1 cellular context compared by ENCODE assay signal in the genomic region with DNA sequence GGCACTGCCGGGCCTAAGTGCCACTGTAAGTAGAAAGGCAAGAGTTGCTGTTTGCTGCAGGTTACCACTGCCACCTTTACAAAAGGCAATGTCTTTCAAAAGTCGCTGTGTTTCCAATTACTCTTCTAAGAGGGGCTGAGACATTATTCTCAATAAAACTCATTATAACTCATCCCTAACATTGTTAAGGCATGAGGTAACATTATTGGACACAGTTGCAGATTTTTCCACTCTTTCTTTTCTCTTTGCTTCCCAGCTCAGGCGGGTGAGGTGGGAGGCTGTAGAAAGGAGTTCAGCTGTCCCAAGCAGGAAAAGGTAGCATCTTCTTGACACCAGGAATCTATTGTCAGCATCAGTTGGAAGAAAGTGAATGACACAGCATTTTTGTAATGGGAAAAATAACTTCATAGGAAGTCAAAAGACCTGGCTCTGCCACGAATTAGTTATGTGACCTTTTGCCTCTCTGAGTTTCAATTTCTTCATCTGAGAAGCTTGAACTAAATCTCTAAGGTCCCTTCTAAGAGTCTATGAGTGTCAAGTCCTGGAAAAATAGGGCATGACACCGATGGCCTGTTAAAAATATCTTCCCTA.
TF ChIP-seq lines count a peak whose summit lies in the region.

No MANE protein-coding gene starts in this region.

TF ChIP-seq in SK-N-SH treated with all-trans-retinoic acid at 6 μM for 48 hours, 23 proteins besides CTCF, POLR2A, EP300 and RAD21 (continued from another document):
- TF ChIP-seq CSDC2 (CRISPR knock-in tag; IDR thresholded peaks at IDR 0.05) (no peak), ZNF70 (CRISPR knock-in tag; IDR thresholded peaks at IDR 0.05) (no peak), ESRRG (CRISPR knock-in tag; IDR thresholded peaks at IDR 0.05) (no peak), ARNTL (CRISPR knock-in tag; IDR thresholded peaks at IDR 0.05; ENCODE audit: borderline replicate concordance, low read depth) (no peak), ZNF565 (CRISPR knock-in tag; conservative IDR thresholded peaks at IDR 0.05; ENCODE audit: low read depth) (no peak), ZNF8 (CRISPR knock-in tag; IDR thresholded peaks at IDR 0.05) (no peak), BACH2 (CRISPR knock-in tag; IDR thresholded peaks at IDR 0.05; ENCODE audit: borderline replicate concordance) (no peak)
- TF ChIP-seq, protein P1, sequence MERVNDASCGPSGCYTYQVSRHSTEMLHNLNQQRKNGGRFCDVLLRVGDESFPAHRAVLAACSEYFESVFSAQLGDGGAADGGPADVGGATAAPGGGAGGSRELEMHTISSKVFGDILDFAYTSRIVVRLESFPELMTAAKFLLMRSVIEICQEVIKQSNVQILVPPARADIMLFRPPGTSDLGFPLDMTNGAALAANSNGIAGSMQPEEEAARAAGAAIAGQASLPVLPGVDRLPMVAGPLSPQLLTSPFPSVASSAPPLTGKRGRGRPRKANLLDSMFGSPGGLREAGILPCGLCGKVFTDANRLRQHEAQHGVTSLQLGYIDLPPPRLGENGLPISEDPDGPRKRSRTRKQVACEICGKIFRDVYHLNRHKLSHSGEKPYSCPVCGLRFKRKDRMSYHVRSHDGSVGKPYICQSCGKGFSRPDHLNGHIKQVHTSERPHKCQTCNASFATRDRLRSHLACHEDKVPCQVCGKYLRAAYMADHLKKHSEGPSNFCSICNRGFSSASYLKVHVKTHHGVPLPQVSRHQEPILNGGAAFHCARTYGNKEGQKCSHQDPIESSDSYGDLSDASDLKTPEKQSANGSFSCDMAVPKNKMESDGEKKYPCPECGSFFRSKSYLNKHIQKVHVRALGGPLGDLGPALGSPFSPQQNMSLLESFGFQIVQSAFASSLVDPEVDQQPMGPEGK (CRISPR knock-in tag; IDR thresholded peaks at IDR 0.05; ENCODE audit: borderline replicate concordance), result no peak
